Comparison of ENCODE assay signal across 19 cellular contexts in the genomic region with DNA sequence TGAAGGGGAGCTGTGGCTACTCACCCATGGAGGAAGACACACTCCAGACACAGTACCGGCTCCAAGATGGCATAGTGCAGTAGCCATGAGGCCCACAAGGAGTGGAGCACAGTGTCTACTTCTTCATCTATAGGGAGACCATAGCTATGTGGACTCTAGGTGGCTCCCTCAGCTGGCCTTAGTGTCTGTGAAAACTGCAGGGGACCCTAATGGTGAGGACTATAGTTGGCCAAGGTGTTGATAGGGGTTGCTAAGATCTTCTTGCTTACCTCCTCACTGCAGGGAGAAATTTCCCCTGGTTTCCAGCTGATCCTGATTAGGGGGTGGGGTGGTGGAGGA. TPM values are rescaled to one million over a fixed set of nuclear protein-coding genes. Genes with fewer than 3 reads are reported as not detected.
DNase-seq lines count a peak whose midpoint lies in the region; ATAC-seq, FAIRE-seq and TF ChIP-seq lines count a peak whose summit lies in the region.
"Had no signal": no experiment of that assay in that cellular context is flagged by ENCODE, and none has a peak within 500 bp of the region (broad histone marks: within the 10 kb centered on the region; RNA-seq: fewer than 3 reads in every experiment).

No MANE protein-coding gene starts in this region.

- H3K9me3 Mint-ChIP-seq in activated naive CD4-positive, alpha-beta T cell treated with anti-CD3 and anti-CD28 coated beads, Interleukin-2, amount 10 ng/mL, durations not matched to agents 7 days and 5 days, result peaks cover 16% of the 10 kb centered on the region
- peaks cover 13% of the 10 kb centered on the region for H3K9me3 Mint-ChIP-seq in activated naive CD4-positive, alpha-beta T cell treated with anti-CD3 and anti-CD28 coated beads for 36 hours
- H3K9me3 Mint-ChIP-seq in stimulated activated naive B cell treated with anti-CD40 and anti-IgM and Interleukin-4, amounts not matched to agents 10 μg/mL and 1 μg/mL and 100 μg/mL, for 72 hours, result peaks cover 8 to 15% of the 10 kb centered on the region in 2 donors

- SMC1A ChIA-PET in GM12878 (lab: Charles Lee; ENCODE audit: uncharacterized antibody, unreplicated experiment), result interaction anchor here (0.6 to 1.8 kb wide), 6 partner anchors 35 to 1666 kb away, joined by 3 to 7 read pairs (median 3); no protein-coding TSS in a partner anchor

- no peak for TF ChIP-seq EP300 in GM12878 (IDR thresholded peaks at IDR 0.05; ENCODE audit: borderline replicate concordance in 1 of 2, control insufficient read depth in 1 of 2, low read depth in 2 of 2, low read length in 2 of 2)

- H4K20me1 ChIP-seq in MM.1S (ENCODE audit: insufficient read depth, low read length), result no peaks in the 10 kb centered on the region
- no peaks in the 10 kb centered on the region for H4K20me1 ChIP-seq in GM12878 (ENCODE audit: control insufficient read depth, insufficient read depth)

- ATAC-seq in GM12878, result peak; percentile 27; the same call in 2 of the 3 replicates
- no peak for ATAC-seq in stimulated activated naive B cell treated with anti-CD40 and anti-IgM and Interleukin-4, amounts not matched to agents 10 μg/mL and 1 μg/mL and 100 μg/mL, for 72 hours (replicated peaks)
- no peak for ATAC-seq in body of pancreas
- no peak for ATAC-seq in GM19455 (IDR thresholded peaks at IDR 0.05; ENCODE audit: unreplicated experiment)
- ATAC-seq: PC-3, SK-N-SH treated with all-trans-retinoic acid at 6 μM for 48 hours had no signal

- H3K4me3 Mint-ChIP-seq in activated naive CD4-positive, alpha-beta T cell treated with anti-CD3 and anti-CD28 coated beads, Interleukin-2, amount 10 ng/mL, durations not matched to agents 7 days and 5 days, result no peak overlapping the region
- no peak overlapping the region for H3K4me3 Mint-ChIP-seq in activated naive CD4-positive, alpha-beta T cell treated with anti-CD3 and anti-CD28 coated beads for 36 hours
- no peak overlapping the region for H3K4me3 Mint-ChIP-seq in stimulated activated naive B cell treated with anti-CD40 and anti-IgM and Interleukin-4, amounts not matched to agents 10 μg/mL and 1 μg/mL and 100 μg/mL, for 72 hours
- H3K4me3 Mint-ChIP-seq: B cell; CD4-positive, alpha-beta memory T cell; H9; T-helper 1 cell treated with Interleukin-12 subunit alpha and Interleukin-12 subunit beta and Interleukin-4 antibody, amounts not matched to agents 30 μg/mL and 1 μg/mL, for 36 hours had no signal

- H3K27ac Mint-ChIP-seq in activated naive CD4-positive, alpha-beta T cell treated with anti-CD3 and anti-CD28 coated beads, Interleukin-2, amount 10 ng/mL, durations not matched to agents 7 days and 5 days, result peak overlapping the region; percentile 67
- H3K27ac Mint-ChIP-seq in activated naive CD4-positive, alpha-beta T cell treated with anti-CD3 and anti-CD28 coated beads for 36 hours, result no peak overlapping the region
- peak overlapping the region; percentile 9 for H3K27ac Mint-ChIP-seq in stimulated activated naive B cell treated with anti-CD40 and anti-IgM and Interleukin-4, amounts not matched to agents 10 μg/mL and 1 μg/mL and 100 μg/mL, for 72 hours
- H3K27ac Mint-ChIP-seq: B cell had no signal

- peaks cover 38% of the 10 kb centered on the region for H3K4me1 ChIP-seq in MM.1S (ENCODE audit: low read length)
- H3K4me1 ChIP-seq in GM12878 (ENCODE audit: control insufficient read depth, insufficient read depth, low read length), result peaks cover 7% of the 10 kb centered on the region
- no peaks in the 10 kb centered on the region for H3K4me1 ChIP-seq in body of pancreas

- peak; percentile 15; the same call in 1 of the 2 replicates for TF ChIP-seq RAD21 in GM12878 (IDR thresholded peaks at IDR 0.05; ENCODE audit: insufficient read depth, low read depth, low read length)

- in situ Hi-C loops in GM12878 (cut with MboI), result no loop called here

- H3K9ac ChIP-seq in MM.1S (ENCODE audit: low read length), result no peak overlapping the region
- H3K9ac ChIP-seq in GM12878 (ENCODE audit: control insufficient read depth, insufficient read depth, low read length), result no peak overlapping the region

- H3K27ac ChIP-seq in MM.1S (ENCODE audit: low read length) (peak overlapping the region; percentile 91; the same call in 1 of the 2 replicates), GM12878 (ENCODE audit: control insufficient read depth, insufficient read depth) (no peak overlapping the region), body of pancreas (no peak overlapping the region)

- peaks cover 35% of the 10 kb centered on the region for H3K79me2 ChIP-seq in MM.1S (ENCODE audit: low read length)
- peaks cover 3% of the 10 kb centered on the region for H3K79me2 ChIP-seq in GM12878 (ENCODE audit: control insufficient read depth, insufficient read depth, low read length)

- H3F3A ChIP-seq in MM.1S (ENCODE audit: insufficient read depth, low read length), result peaks cover 19% of the 10 kb centered on the region

- H3K27me3 ChIP-seq in MM.1S (replicated peaks; ENCODE audit: insufficient read depth, low read length) (no peaks in the 10 kb centered on the region), GM12878 (replicated peaks in 1 of 2; ENCODE audit: control insufficient read depth in 2 of 2, insufficient read depth in 2 of 2, low read length in 1 of 2) (no peaks in the 10 kb centered on the region), body of pancreas (no peaks in the 10 kb centered on the region)

- no TSS peak for BruUV-seq in GM12878 (replicated peaks; lab: Mats Ljungman, UMichigan)

- intact Hi-C loops in activated naive CD4-positive, alpha-beta T cell treated with anti-CD3 and anti-CD28 coated beads for 36 hours (cut with micrococcal nuclease), result no loop called here
- intact Hi-C loops in GM12878 (cut with micrococcal nuclease; ENCODE audit: unreplicated experiment) (no loop called here), body of pancreas (cut with DNase I) (no loop called here)

- no peak overlapping the region for H2AFZ ChIP-seq in MM.1S (ENCODE audit: low read length)
- no peak overlapping the region for H2AFZ ChIP-seq in GM12878 (ENCODE audit: control insufficient read depth, low read depth, low read length)

- DNase-seq in activated naive CD4-positive, alpha-beta T cell treated with anti-CD3 and anti-CD28 coated beads, Interleukin-2, amount 10 ng/mL, durations not matched to agents 7 days and 5 days, result no peak
- no peak for DNase-seq in activated naive CD4-positive, alpha-beta T cell treated with anti-CD3 and anti-CD28 coated beads for 36 hours
- DNase-seq in MM.1S, result no peak
- DNase-seq in GM12878 (ENCODE audit: low read depth, low spot score), result no peak
- DNase-seq in stimulated activated naive B cell treated with anti-CD40 and anti-IgM and Interleukin-4, amounts not matched to agents 10 μg/mL and 1 μg/mL and 100 μg/mL, for 72 hours, result no peak
- DNase-seq in body of pancreas, result no peak
- no peak for DNase-seq in RKO (ENCODE audit: low spot score)
- DNase-seq: ACHN; CD4-positive, alpha-beta memory T cell; H9; NCI-H1092 treated with DMSO at 0.1 percent for 48 hours; NCI-H1694 treated with DMSO at 0.1 percent for 48 hours; PC-3 had no signal

- TF ChIP-seq CTCF in MM.1S (IDR thresholded peaks at IDR 0.05; ENCODE audit: low read length) (no peak), GM12878 (IDR thresholded peaks at IDR 0.05 in 2 of 3, conservative IDR thresholded peaks at IDR 0.05 in 1 of 3; ENCODE audit: control insufficient read depth in 2 of 3, extremely low read depth in 1 of 3, insufficient read depth in 1 of 3, low read depth in 3 of 3, low read length in 3 of 3) (no peak), body of pancreas (IDR thresholded peaks at IDR 0.05) (no peak)

- H3K9me2 ChIP-seq in MM.1S (replicated peaks; ENCODE audit: insufficient read depth, low read length), result no peaks in the 10 kb centered on the region

- peaks cover 55% of the 10 kb centered on the region for H3K36me3 Mint-ChIP-seq in activated naive CD4-positive, alpha-beta T cell treated with anti-CD3 and anti-CD28 coated beads, Interleukin-2, amount 10 ng/mL, durations not matched to agents 7 days and 5 days
- peaks cover 21% of the 10 kb centered on the region for H3K36me3 Mint-ChIP-seq in activated naive CD4-positive, alpha-beta T cell treated with anti-CD3 and anti-CD28 coated beads for 36 hours (ENCODE audit: low read depth)
- peaks cover 49 to 75% of the 10 kb centered on the region in 2 donors for H3K36me3 Mint-ChIP-seq in stimulated activated naive B cell treated with anti-CD40 and anti-IgM and Interleukin-4, amounts not matched to agents 10 μg/mL and 1 μg/mL and 100 μg/mL, for 72 hours

- H3K4me3 ChIP-seq in MM.1S (ENCODE audit: low read length) (no peak overlapping the region), GM12878 (no peak overlapping the region), body of pancreas (no peak overlapping the region)

- POLR2A ChIA-PET in GM12878 (lab: Charles Lee), result interaction anchor here (1.2 to 2.3 kb wide), 2 partner anchors 23 to 60 kb away, joined by 3 to 10 read pairs; no protein-coding TSS in a partner anchor

- TF ChIP-seq POLR2A in GM12878 (IDR thresholded peaks at IDR 0.05; ENCODE audit: low read depth, low read length) (no peak), body of pancreas (IDR thresholded peaks at IDR 0.05) (no peak)

- FAIRE-seq in GM12878 (lab: Jason Lieb, UNC), result no peak
- FAIRE-seq: GM18507 had no signal

- H3K4me2 ChIP-seq in MM.1S (ENCODE audit: low read depth, low read length) (no peak overlapping the region), GM12878 (ENCODE audit: control insufficient read depth, insufficient read depth) (no peak overlapping the region)

- H3K4me1 Mint-ChIP-seq in activated naive CD4-positive, alpha-beta T cell treated with anti-CD3 and anti-CD28 coated beads, Interleukin-2, amount 10 ng/mL, durations not matched to agents 7 days and 5 days, result peaks cover 30% of the 10 kb centered on the region
- H3K4me1 Mint-ChIP-seq in activated naive CD4-positive, alpha-beta T cell treated with anti-CD3 and anti-CD28 coated beads for 36 hours (ENCODE audit: low read depth), result peaks cover 20% of the 10 kb centered on the region
- peaks cover 33 to 80% of the 10 kb centered on the region in 2 donors for H3K4me1 Mint-ChIP-seq in stimulated activated naive B cell treated with anti-CD40 and anti-IgM and Interleukin-4, amounts not matched to agents 10 μg/mL and 1 μg/mL and 100 μg/mL, for 72 hours
- H3K4me1 Mint-ChIP-seq: H9 had no signal

- RAD21 ChIA-PET in GM12878 (lab: Charles Lee; ENCODE audit: unreplicated experiment), result interaction anchor here (0.7 to 1.9 kb wide), 2 partner anchors 58 to 91 kb away, joined by 3 to 7 read pairs; no protein-coding TSS in a partner anchor

- H3K36me3 ChIP-seq in MM.1S (replicated peaks; ENCODE audit: insufficient read depth, low read length), result no peaks in the 10 kb centered on the region
- peaks cover 4 to 5% of the 10 kb centered on the region in 2 experiments; a peak in 2 of 4 replicates for H3K36me3 ChIP-seq in GM12878 (ENCODE audit: control insufficient read depth in 2 of 2, insufficient read depth in 2 of 2, low read length in 1 of 2)
- no peaks in the 10 kb centered on the region for H3K36me3 ChIP-seq in body of pancreas (replicated peaks in 1 of 2; ENCODE audit: insufficient read depth in 1 of 2, low read depth in 2 of 2)

- no peaks in the 10 kb centered on the region for H3K27me3 Mint-ChIP-seq in activated naive CD4-positive, alpha-beta T cell treated with anti-CD3 and anti-CD28 coated beads, Interleukin-2, amount 10 ng/mL, durations not matched to agents 7 days and 5 days
- H3K27me3 Mint-ChIP-seq in activated naive CD4-positive, alpha-beta T cell treated with anti-CD3 and anti-CD28 coated beads for 36 hours (ENCODE audit: low read depth), result no peaks in the 10 kb centered on the region
- no peaks in the 10 kb centered on the region for H3K27me3 Mint-ChIP-seq in stimulated activated naive B cell treated with anti-CD40 and anti-IgM and Interleukin-4, amounts not matched to agents 10 μg/mL and 1 μg/mL and 100 μg/mL, for 72 hours
- H3K27me3 Mint-ChIP-seq: B cell; CD4-positive, alpha-beta memory T cell; IgD-negative memory B cell had no signal

- H3K9me3 ChIP-seq in MM.1S (replicated peaks; ENCODE audit: insufficient read depth, low read length), result no peaks in the 10 kb centered on the region
- H3K9me3 ChIP-seq in GM12878 (replicated peaks; ENCODE audit: control insufficient read depth, insufficient read depth, low read length), result peaks cover 6% of the 10 kb centered on the region; the same call in 2 of the 3 replicates
- H3K9me3 ChIP-seq in body of pancreas, result no peaks in the 10 kb centered on the region

- CTCF ChIA-PET in activated naive CD4-positive, alpha-beta T cell treated with anti-CD3 and anti-CD28 coated beads, Interleukin-2, amount 10 ng/mL, durations not matched to agents 7 days and 5 days (lab: Charles Lee), result interaction anchor here (0.6 to 2.5 kb wide), 5 partner anchors 43 to 168 kb away, joined by 4 to 11 read pairs (median 6); no protein-coding TSS in a partner anchor
- CTCF ChIA-PET in activated naive CD4-positive, alpha-beta T cell treated with anti-CD3 and anti-CD28 coated beads for 36 hours (lab: Charles Lee), result interaction anchor here (0.6 to 2.5 kb wide), 7 partner anchors 47 to 309 kb away, joined by 3 to 8 read pairs (median 3); no protein-coding TSS in a partner anchor
- CTCF ChIA-PET in GM12878 (lab: Yijun Ruan, JAX), result interaction anchor here (0.5 to 1.7 kb wide), 10 partner anchors 16 to 92 kb away, joined by 3 to 9 read pairs (median 3); no protein-coding TSS in a partner anchor

- 100% methylated on average over 1 of the region's 1 CpG for WGBS in GM12878 (ENCODE audit: insufficient coverage, insufficient replicate concordance, low lambda C conversion rate, missing lambda C conversion rate)
- WGBS in body of pancreas, 2 donors, result 80% methylated on average over 1 of the region's 1 CpG

RNA-seq across cellular contexts. Expression of gene DIPK1A, which starts 58.9 kb away (rescaled TPM):
- 1 to 10 TPM; 4.5 to 5.0 TPM for total RNA-seq in activated naive CD4-positive, alpha-beta T cell treated with anti-CD3 and anti-CD28 coated beads for 36 hours
- total RNA-seq in GM12878 (2013; cell fraction: nucleolus; rRNA removed), result 12.9 and 13.3 TPM in 2 replicates
- 6.6 and 7.0 TPM in 2 replicates for total RNA-seq in GM12878 (2014; rRNA removed)
- total RNA-seq in GM12878 (2014; rRNA removed; fragmentation: Illumina TruSeq; extraction: Trizol), result 8.4 and 9.4 TPM in 2 replicates
- total RNA-seq in GM12878 (2021), result 8.1 and 9.3 TPM in 2 replicates
- polyA plus RNA-seq in GM12878 (2011; ENCODE audit: low read depth), result 2.7 TPM
- polyA plus RNA-seq in GM12878 (2011; rRNA removed), result 12.0 and 19.7 TPM in 2 replicates
- 3.9 and 5.0 TPM in 2 replicates for polyA plus RNA-seq in GM12878 (2011; cell fraction: cytosol; rRNA removed)
- polyA plus RNA-seq in GM12878 (2011; cell fraction: nucleus; rRNA removed), result 4.3 and 4.5 TPM in 2 replicates
- polyA plus RNA-seq in GM12878 (2012), result 6.6 and 8.6 TPM in 2 replicates
- 12.5 and 16.9 TPM in 2 replicates for polyA plus RNA-seq in GM12878 (2014; fragmentation: Illumina TruSeq; extraction: Trizol)
- 1 to 10 TPM; 9.5 to 9.9 TPM for polyA plus RNA-seq in GM12878 (2014; fragmentation: Nextera tagmentation; extraction: Ambion mirVana)
- polyA plus RNA-seq in GM12878 (2014; rRNA removed), result 4.9 and 5.1 TPM in 2 replicates
- polyA plus RNA-seq in GM12878 (2016; fragmentation: Nextera tagmentation; extraction: Ambion mirVana), result 10 to 100 TPM; 14.6 to 15.0 TPM
- polyA minus RNA-seq in GM12878 (2011; rRNA and poly(A)+ RNA removed), result 8.9 and 12.4 TPM in 2 replicates
- 2.9 and 3.7 TPM in 2 replicates for polyA minus RNA-seq in GM12878 (2011; cell fraction: cytosol; rRNA and poly(A)+ RNA removed)
- 3.4 and 3.7 TPM in 2 replicates for polyA minus RNA-seq in GM12878 (2011; cell fraction: nucleus; rRNA and poly(A)+ RNA removed)
- total RNA-seq in body of pancreas, result 1 to 10 TPM; 3.9 to 8.2 TPM
